ENCODE assay signal across 8 cellular contexts in the genomic region with DNA sequence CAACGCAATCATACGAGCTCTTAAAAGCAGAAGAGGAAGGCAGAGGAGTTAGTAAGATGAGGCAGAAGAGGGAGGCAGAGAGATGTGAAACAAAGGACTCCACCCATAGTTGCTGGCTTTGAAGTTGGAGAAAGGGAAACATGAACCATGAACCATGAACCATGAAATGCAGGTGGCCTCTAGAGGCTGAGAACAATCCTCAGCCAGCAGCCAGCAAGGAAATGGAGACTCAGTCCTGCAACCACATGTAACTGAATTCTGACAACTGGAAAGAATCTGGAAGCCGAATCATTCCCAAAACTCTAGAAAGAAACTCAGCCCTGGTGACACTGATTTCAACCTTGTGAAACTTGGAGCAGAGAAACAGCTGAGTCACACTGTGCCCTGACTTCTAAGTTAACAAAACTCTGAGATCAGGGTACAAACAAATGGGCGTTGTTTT. TPM values are rescaled to one million over a fixed set of nuclear protein-coding genes. Genes with fewer than 3 reads are reported as not detected.
DNase-seq lines count a peak whose midpoint lies in the region; ATAC-seq, FAIRE-seq and TF ChIP-seq lines count a peak whose summit lies in the region.

No MANE protein-coding gene starts in this region.

- peaks cover 2 to 15% of the 10 kb centered on the region in 2 donors for H3K4me1 ChIP-seq in small intestine (ENCODE audit: control insufficient read depth in 2 of 2, insufficient read depth in 1 of 2, low read depth in 1 of 2, low read length in 1 of 2)

- ATAC-seq in HG02610 (IDR thresholded peaks at IDR 0.05; ENCODE audit: unreplicated experiment), result peak; percentile 74

- no peaks in the 10 kb centered on the region for H3K36me3 ChIP-seq in small intestine (ENCODE audit: control insufficient read depth in 2 of 2, insufficient read depth in 2 of 2, low read length in 2 of 2)

- FAIRE-seq in small intestine (lab: Jason Lieb, UNC), result no peak

- TF ChIP-seq CTCF in GM12873 (IDR thresholded peaks at IDR 0.05; ENCODE audit: insufficient read depth, low read depth, low read length, missing control alignments) (peak; percentile 33), coronary artery (IDR thresholded peaks at IDR 0.05) (no peak)

- DNase-seq in A172 (ENCODE audit: low spot score) (peak; percentile 32), NCI-H510A (lab: John Stamatoyannopoulos, UW) (peak; percentile 25), coronary artery (ENCODE audit: low spot score) (no peak), small intestine (peak; percentile 78), NCI-H128 (lab: John Stamatoyannopoulos, UW; ENCODE audit: unreplicated experiment) (no peak), activated gamma-delta T cell treated with Interleukin-2 at 50 U/mL for 16 hours (no peak)

- no peaks in the 10 kb centered on the region for H3K27me3 ChIP-seq in small intestine (ENCODE audit: control insufficient read depth in 2 of 2, insufficient read depth in 2 of 2, low read length in 2 of 2)

- no peak overlapping the region for H3K4me3 ChIP-seq in coronary artery
- no peak overlapping the region for H3K4me3 ChIP-seq in small intestine (ENCODE audit: low read depth in 1 of 2, low read length in 2 of 2)

- H3K9me3 ChIP-seq in small intestine (ENCODE audit: control insufficient read depth, low read depth), result no peaks in the 10 kb centered on the region

- 50 to 57% (median 56%) methylated on average over 4 of the region's 4 CpGs for whole genome bisulfite sequencing in small intestine, 3 donors

- H3K27ac ChIP-seq in coronary artery (peak overlapping the region; percentile 15 to 77), small intestine (ENCODE audit: low read depth in 1 of 2, low read length in 1 of 2) (peak overlapping the region; percentile 3 to 67)

RNA-seq across cellular contexts. Expression of a gene that starts 10.1 kb away (rescaled TPM):
- 7.3 and 8.5 TPM in 2 replicates for total RNA-seq in A172 (2014; rRNA removed; shearing (Covaris generic))
- 1 to 10 TPM; 2.0 to 4.6 (median 3.0) TPM for polyA plus RNA-seq in small intestine

Comparison
In these comparisons a context has a peak if more than half of its experiments do, and no peak if none do; other contexts are left out.
1. DNase-seq: peak in A172 (single experiment), NCI-H510A (single experiment) and small intestine (single experiment); none in coronary artery (single experiment), NCI-H128 (single experiment) and activated gamma-delta T cell treated with Interleukin-2 at 50 U/mL for 16 hours (single experiment).